In genomic region chr15:74196175-74196574, GRCh38 we compare ENCODE assay signal across 11 cellular contexts. TPM values are rescaled to one million over a fixed set of nuclear protein-coding genes. Genes with fewer than 3 reads are reported as not detected.
DNase-seq lines count a peak whose midpoint lies in the region; ATAC-seq and TF ChIP-seq lines count a peak whose summit lies in the region.
"Had no signal": no experiment of that assay in that cellular context is flagged by ENCODE, and none has a peak within 500 bp of the region (broad histone marks: within the 10 kb centered on the region; RNA-seq: fewer than 3 reads in every experiment).

No MANE protein-coding gene starts in this region.

- peaks cover 48% of the 10 kb centered on the region for H3K4me1 ChIP-seq in GM23248 (ENCODE audit: insufficient read depth)

- TF ChIP-seq CTCF in fibroblast of villous mesenchyme (IDR thresholded peaks at IDR 0.05; ENCODE audit: insufficient read depth, low read depth, low read length) (no peak), retinal pigment epithelial cell (conservative IDR thresholded peaks at IDR 0.05; ENCODE audit: low read depth, low read length) (no peak)

- DNase-seq in GM23248, result peak; percentile 98
- peak; percentile 100 for DNase-seq in RPMI7951 (ENCODE audit: low read depth)
- DNase-seq in fibroblast of villous mesenchyme (ENCODE audit: low read depth), result peak; percentile 99
- DNase-seq in retinal pigment epithelial cell (ENCODE audit: low read depth), result peak; percentile 77
- DNase-seq in islet precursor cell, result no peak
- DNase-seq in GF-D8 (lab: John Stamatoyannopoulos, UW), result no peak
- no peak for DNase-seq in left lobe of liver (ENCODE audit: low spot score)
- DNase-seq: NCI-H1092, WERI-Rb-1 had no signal

- no peaks in the 10 kb centered on the region for H3K9me3 ChIP-seq in GM23248 (ENCODE audit: low read depth)

- peak overlapping the region; percentile 59 for H3K27ac ChIP-seq in GM23248
- H3K27ac ChIP-seq: WERI-Rb-1 had no signal

- in situ Hi-C loops in GM23248 (cut with MboI), result no loop called here

- peaks cover 37% of the 10 kb centered on the region for H3F3A ChIP-seq in GM23248 (ENCODE audit: insufficient read depth)

- H2AFZ ChIP-seq in GM23248, result no peak overlapping the region

- WGBS in GM23248 (ENCODE audit: low coverage in 1 of 2, low lambda C conversion rate in 2 of 2, missing lambda C conversion rate in 2 of 2), 2 experiments, result 1 to 3% methylated on average over 7 of the region's 7 CpGs

- H3K9me2 ChIP-seq in GM23248 (ENCODE audit: insufficient read depth), result no peaks in the 10 kb centered on the region

- no peaks in the 10 kb centered on the region for H3K79me2 ChIP-seq in GM23248 (ENCODE audit: insufficient read depth)

- H3K4me3 ChIP-seq in GM23248, result no peak overlapping the region
- no peak overlapping the region for H3K4me3 ChIP-seq in fibroblast of villous mesenchyme (ENCODE audit: low read depth, low read length)
- no peak overlapping the region for H3K4me3 ChIP-seq in retinal pigment epithelial cell (ENCODE audit: low read length)
- H3K4me3 ChIP-seq: GM12878 had no signal

- H3K4me2 ChIP-seq in GM23248 (ENCODE audit: unreplicated experiment), result peak overlapping the region; percentile 49

- no peaks in the 10 kb centered on the region for H3K27me3 ChIP-seq in GM23248 (replicated peaks; ENCODE audit: insufficient read depth)

- ATAC-seq in HG03108 (IDR thresholded peaks at IDR 0.05; ENCODE audit: unreplicated experiment) (no peak), left lobe of liver (no peak)
- ATAC-seq: GM12878 had no signal

- H4K20me1 ChIP-seq in GM23248 (ENCODE audit: insufficient read depth), result no peaks in the 10 kb centered on the region

- no peaks in the 10 kb centered on the region for H3K36me3 ChIP-seq in GM23248 (ENCODE audit: low read depth)

- H3K9ac ChIP-seq in GM23248, result no peak overlapping the region

RNA-seq across cellular contexts. Expression of gene STRA6, which starts 6.4 kb away (rescaled TPM):
- total RNA-seq in GM23248 (2014; rRNA removed; shearing (Covaris generic)), result not detected in 2 replicates
- 0.22 TPM in 1 of 2 replicates, not detected in the other for polyA plus RNA-seq in GM23248 (2016; fragmentation: Nextera tagmentation; extraction: Ambion mirVana)
- 95.7 and 114 TPM in 2 replicates for total RNA-seq in RPMI7951 (2014; rRNA removed; shearing (Covaris generic))
- total RNA-seq in fibroblast of villous mesenchyme (52.7 and 64.4 TPM in 2 replicates), left lobe of liver (not detected)

RNA-seq across cellular contexts. Expression of gene ISLR, which starts 22.7 kb away (rescaled TPM):
- total RNA-seq in GM23248 (2014; rRNA removed; shearing (Covaris generic)), result 110 and 127 TPM in 2 replicates
- 124 and 125 TPM in 2 replicates for polyA plus RNA-seq in GM23248 (2016; fragmentation: Nextera tagmentation; extraction: Ambion mirVana)
- 2.5 and 8.8 TPM in 2 replicates for total RNA-seq in RPMI7951 (2014; rRNA removed; shearing (Covaris generic))
- total RNA-seq in fibroblast of villous mesenchyme, result 73.8 and 83.4 TPM in 2 replicates
- 2.3 TPM for total RNA-seq in left lobe of liver

RNA-seq across cellular contexts. Expression of gene CCDC33, which starts 40.0 kb away (rescaled TPM):
- total RNA-seq in GM23248 (2014; rRNA removed; shearing (Covaris generic)), result not detected in 2 replicates
- polyA plus RNA-seq in GM23248 (2016; fragmentation: Nextera tagmentation; extraction: Ambion mirVana), result not detected in 2 replicates
- total RNA-seq in RPMI7951 (2014; rRNA removed; shearing (Covaris generic)), result 1.1 and 2.1 TPM in 2 replicates
- total RNA-seq in fibroblast of villous mesenchyme, result 0.86 and 1.9 TPM in 2 replicates
- total RNA-seq in left lobe of liver, result not detected

Comparison
In these comparisons a context has a peak if more than half of its experiments do, and no peak if none do; other contexts are left out.
1. DNase-seq: peak in GM23248 (single experiment), RPMI7951 (single experiment), fibroblast of villous mesenchyme (single experiment) and retinal pigment epithelial cell (single experiment); none in islet precursor cell (single experiment), GF-D8 (single experiment) and left lobe of liver (single experiment).
2. RNA of gene STRA6, which starts 6.4 kb away (total RNA-seq): 95.7 to 114 TPM in RPMI7951 and 52.7 to 64.4 TPM in fibroblast of villous mesenchyme; not detected in GM23248 and not detected in left lobe of liver (single experiment); every median in the first group is over 10 times any median in the second.